In the genomic region with DNA sequence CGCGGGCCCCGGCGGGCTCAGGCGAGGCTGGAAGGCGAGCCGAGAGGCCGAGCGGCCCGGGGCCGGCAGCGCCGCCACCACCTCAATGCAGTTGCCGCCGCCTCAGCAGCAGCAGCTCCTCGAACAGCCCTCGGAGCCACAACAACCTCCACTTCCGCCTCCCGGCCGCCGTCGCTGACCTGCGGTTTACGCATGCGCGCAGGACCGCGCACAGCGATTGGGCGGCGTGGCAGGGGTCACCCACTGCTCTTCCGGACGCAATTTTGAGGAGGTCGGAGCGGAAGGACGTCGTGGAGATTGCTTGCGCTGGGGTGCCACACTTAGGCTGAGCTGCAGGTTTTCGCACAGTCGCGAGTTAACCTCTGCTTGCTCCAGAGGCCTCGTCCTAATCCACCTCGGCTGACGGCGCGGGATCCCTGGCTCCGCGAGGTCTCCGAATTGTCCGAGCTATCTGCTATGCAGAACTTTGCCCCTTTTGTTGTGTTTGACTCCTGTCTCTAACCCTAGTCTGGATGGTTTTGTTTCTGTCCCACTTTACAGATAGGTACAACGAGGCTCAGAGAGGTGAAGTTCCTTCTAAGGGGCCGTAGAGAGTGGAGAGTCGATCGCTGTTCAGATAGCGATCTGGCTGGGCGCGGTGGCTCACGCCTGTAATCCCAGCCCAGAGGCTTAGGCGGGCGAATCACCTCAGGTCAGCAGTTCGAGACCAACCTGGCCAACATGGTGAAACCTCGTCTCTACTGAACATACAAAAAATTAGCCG, we compare ENCODE assay signal across 1 cellular context.
A peak's percentile ranks its signal among the peaks of the same experiment; 100 is the strongest.
TF ChIP-seq lines count a peak whose summit lies in the region.

A gene (plus strand): TSS at position 243 of the 763 bp plus-strand sequence. CDS start 6,657 bp downstream, outside the sequence.
A gene with protein sequence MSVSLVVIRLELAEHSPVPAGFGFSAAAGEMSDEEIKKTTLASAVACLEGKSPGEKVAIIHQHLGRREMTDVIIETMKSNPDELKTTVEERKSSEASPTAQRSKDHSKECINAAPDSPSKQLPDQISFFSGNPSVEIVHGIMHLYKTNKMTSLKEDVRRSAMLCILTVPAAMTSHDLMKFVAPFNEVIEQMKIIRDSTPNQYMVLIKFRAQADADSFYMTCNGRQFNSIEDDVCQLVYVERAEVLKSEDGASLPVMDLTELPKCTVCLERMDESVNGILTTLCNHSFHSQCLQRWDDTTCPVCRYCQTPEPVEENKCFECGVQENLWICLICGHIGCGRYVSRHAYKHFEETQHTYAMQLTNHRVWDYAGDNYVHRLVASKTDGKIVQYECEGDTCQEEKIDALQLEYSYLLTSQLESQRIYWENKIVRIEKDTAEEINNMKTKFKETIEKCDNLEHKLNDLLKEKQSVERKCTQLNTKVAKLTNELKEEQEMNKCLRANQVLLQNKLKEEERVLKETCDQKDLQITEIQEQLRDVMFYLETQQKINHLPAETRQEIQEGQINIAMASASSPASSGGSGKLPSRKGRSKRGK (minus strand): TSS at position 146 of the 763 bp plus-strand sequence. CDS start 164 bp downstream, outside the sequence.

TF ChIP-seq in HepG2, 621 proteins besides CTCF, POLR2A, EP300 and RAD21 (continued from another document and continues in another):
- TF ChIP-seq, protein P1, sequence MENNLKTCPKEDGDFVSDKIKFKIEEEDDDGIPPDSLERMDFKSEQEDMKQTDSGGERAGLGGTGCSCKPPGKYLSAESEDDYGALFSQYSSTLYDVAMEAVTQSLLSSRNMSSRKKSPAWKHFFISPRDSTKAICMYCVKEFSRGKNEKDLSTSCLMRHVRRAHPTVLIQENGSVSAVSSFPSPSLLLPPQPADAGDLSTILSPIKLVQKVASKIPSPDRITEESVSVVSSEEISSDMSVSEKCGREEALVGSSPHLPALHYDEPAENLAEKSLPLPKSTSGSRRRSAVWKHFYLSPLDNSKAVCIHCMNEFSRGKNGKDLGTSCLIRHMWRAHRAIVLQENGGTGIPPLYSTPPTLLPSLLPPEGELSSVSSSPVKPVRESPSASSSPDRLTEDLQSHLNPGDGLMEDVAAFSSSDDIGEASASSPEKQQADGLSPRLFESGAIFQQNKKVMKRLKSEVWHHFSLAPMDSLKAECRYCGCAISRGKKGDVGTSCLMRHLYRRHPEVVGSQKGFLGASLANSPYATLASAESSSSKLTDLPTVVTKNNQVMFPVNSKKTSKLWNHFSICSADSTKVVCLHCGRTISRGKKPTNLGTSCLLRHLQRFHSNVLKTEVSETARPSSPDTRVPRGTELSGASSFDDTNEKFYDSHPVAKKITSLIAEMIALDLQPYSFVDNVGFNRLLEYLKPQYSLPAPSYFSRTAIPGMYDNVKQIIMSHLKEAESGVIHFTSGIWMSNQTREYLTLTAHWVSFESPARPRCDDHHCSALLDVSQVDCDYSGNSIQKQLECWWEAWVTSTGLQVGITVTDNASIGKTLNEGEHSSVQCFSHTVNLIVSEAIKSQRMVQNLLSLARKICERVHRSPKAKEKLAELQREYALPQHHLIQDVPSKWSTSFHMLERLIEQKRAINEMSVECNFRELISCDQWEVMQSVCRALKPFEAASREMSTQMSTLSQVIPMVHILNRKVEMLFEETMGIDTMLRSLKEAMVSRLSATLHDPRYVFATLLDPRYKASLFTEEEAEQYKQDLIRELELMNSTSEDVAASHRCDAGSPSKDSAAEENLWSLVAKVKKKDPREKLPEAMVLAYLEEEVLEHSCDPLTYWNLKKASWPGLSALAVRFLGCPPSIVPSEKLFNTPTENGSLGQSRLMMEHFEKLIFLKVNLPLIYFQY (CRISPR knock-in tag; IDR thresholded peaks at IDR 0.05; ENCODE audit: borderline replicate concordance), result no peak
- TF ChIP-seq POGZ (CRISPR knock-in tag; IDR thresholded peaks at IDR 0.05) (peak; percentile 50; the same call in 1 of the 2 replicates), ZNF350 (CRISPR knock-in tag; IDR thresholded peaks at IDR 0.05; ENCODE audit: borderline replicate concordance, low read depth) (peak; percentile 82), RELA (CRISPR knock-in tag; IDR thresholded peaks at IDR 0.05) (peak; percentile 58; the same call in 1 of the 2 replicates), ZNF570 (CRISPR knock-in tag; IDR thresholded peaks at IDR 0.05; ENCODE audit: borderline replicate concordance) (no peak), ZNF264 (CRISPR knock-in tag; IDR thresholded peaks at IDR 0.05) (no peak), ZNF292 (CRISPR knock-in tag; IDR thresholded peaks at IDR 0.05; ENCODE audit: borderline replicate concordance, low read depth) (peak; percentile 48; the same call in 1 of the 2 replicates), ZNF20 (CRISPR knock-in tag; IDR thresholded peaks at IDR 0.05) (no peak), ZZZ3 (CRISPR knock-in tag; IDR thresholded peaks at IDR 0.05; ENCODE audit: borderline replicate concordance) (no peak), NFKBIZ (CRISPR knock-in tag; IDR thresholded peaks at IDR 0.05) (peak; percentile 68; the same call in 1 of the 2 replicates), GPN1 (CRISPR knock-in tag; IDR thresholded peaks at IDR 0.05; ENCODE audit: borderline replicate concordance) (no peak), REPIN1 (CRISPR knock-in tag; IDR thresholded peaks at IDR 0.05; ENCODE audit: borderline replicate concordance, low read depth) (no peak; the same call in none of the 2 replicates), MATR3 (CRISPR knock-in tag; IDR thresholded peaks at IDR 0.05) (no peak), JARID2 (CRISPR knock-in tag; IDR thresholded peaks at IDR 0.05; ENCODE audit: insufficient replicate concordance) (no peak), ZNF124 (CRISPR knock-in tag; IDR thresholded peaks at IDR 0.05) (no peak), RFXAP (CRISPR knock-in tag; IDR thresholded peaks at IDR 0.05; ENCODE audit: borderline replicate concordance) (0 out of 2 replicates have a peak, but pooled peaks have one; percentile 14), XRCC5 (optimal IDR thresholded peaks at IDR 0.05; ENCODE audit: low read length) (no peak), GATA4 (IDR thresholded peaks at IDR 0.05; ENCODE audit: borderline replicate concordance, low read depth) (peak; percentile 52; the same call in 1 of the 2 replicates), TSC22D2 (CRISPR knock-in tag; IDR thresholded peaks at IDR 0.05; ENCODE audit: borderline replicate concordance) (no peak; the same call in 1 of the 2 replicates), ARNT (IDR thresholded peaks at IDR 0.05) (no peak)
- TF ChIP-seq, protein P2, sequence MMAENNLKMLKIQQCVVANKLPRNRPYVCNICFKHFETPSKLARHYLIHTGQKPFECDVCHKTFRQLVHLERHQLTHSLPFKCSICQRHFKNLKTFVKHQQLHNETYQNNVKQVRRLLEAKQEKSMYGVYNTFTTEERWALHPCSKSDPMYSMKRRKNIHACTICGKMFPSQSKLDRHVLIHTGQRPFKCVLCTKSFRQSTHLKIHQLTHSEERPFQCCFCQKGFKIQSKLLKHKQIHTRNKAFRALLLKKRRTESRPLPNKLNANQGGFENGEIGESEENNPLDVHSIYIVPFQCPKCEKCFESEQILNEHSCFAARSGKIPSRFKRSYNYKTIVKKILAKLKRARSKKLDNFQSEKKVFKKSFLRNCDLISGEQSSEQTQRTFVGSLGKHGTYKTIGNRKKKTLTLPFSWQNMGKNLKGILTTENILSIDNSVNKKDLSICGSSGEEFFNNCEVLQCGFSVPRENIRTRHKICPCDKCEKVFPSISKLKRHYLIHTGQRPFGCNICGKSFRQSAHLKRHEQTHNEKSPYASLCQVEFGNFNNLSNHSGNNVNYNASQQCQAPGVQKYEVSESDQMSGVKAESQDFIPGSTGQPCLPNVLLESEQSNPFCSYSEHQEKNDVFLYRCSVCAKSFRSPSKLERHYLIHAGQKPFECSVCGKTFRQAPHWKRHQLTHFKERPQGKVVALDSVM (CRISPR knock-in tag; IDR thresholded peaks at IDR 0.05), result no peak; the same call in 1 of the 2 replicates
- TF ChIP-seq, protein P3, sequence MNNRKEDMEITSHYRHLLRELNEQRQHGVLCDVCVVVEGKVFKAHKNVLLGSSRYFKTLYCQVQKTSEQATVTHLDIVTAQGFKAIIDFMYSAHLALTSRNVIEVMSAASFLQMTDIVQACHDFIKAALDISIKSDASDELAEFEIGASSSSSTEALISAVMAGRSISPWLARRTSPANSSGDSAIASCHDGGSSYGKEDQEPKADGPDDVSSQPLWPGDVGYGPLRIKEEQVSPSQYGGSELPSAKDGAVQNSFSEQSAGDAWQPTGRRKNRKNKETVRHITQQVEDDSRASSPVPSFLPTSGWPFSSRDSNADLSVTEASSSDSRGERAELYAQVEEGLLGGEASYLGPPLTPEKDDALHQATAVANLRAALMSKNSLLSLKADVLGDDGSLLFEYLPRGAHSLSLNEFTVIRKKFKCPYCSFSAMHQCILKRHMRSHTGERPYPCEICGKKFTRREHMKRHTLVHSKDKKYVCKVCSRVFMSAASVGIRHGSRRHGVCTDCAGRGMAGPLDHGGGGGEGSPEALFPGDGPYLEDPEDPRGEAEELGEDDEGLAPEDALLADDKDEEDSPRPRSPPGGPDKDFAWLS (CRISPR knock-in tag; IDR thresholded peaks at IDR 0.05; ENCODE audit: borderline replicate concordance), result no peak
- TF ChIP-seq, protein P4, sequence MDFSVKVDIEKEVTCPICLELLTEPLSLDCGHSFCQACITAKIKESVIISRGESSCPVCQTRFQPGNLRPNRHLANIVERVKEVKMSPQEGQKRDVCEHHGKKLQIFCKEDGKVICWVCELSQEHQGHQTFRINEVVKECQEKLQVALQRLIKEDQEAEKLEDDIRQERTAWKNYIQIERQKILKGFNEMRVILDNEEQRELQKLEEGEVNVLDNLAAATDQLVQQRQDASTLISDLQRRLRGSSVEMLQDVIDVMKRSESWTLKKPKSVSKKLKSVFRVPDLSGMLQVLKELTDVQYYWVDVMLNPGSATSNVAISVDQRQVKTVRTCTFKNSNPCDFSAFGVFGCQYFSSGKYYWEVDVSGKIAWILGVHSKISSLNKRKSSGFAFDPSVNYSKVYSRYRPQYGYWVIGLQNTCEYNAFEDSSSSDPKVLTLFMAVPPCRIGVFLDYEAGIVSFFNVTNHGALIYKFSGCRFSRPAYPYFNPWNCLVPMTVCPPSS (IDR thresholded peaks at IDR 0.05), result no peak
- TF ChIP-seq, protein P5, sequence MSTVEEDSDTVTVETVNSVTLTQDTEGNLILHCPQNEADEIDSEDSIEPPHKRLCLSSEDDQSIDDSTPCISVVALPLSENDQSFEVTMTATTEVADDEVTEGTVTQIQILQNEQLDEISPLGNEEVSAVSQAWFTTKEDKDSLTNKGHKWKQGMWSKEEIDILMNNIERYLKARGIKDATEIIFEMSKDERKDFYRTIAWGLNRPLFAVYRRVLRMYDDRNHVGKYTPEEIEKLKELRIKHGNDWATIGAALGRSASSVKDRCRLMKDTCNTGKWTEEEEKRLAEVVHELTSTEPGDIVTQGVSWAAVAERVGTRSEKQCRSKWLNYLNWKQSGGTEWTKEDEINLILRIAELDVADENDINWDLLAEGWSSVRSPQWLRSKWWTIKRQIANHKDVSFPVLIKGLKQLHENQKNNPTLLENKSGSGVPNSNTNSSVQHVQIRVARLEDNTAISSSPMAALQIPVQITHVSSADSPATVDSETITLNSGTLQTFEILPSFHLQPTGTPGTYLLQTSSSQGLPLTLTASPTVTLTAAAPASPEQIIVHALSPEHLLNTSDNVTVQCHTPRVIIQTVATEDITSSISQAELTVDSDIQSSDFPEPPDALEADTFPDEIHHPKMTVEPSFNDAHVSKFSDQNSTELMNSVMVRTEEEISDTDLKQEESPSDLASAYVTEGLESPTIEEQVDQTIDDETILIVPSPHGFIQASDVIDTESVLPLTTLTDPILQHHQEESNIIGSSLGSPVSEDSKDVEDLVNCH (CRISPR knock-in tag; IDR thresholded peaks at IDR 0.05), result no peak
- TF ChIP-seq, protein P6, sequence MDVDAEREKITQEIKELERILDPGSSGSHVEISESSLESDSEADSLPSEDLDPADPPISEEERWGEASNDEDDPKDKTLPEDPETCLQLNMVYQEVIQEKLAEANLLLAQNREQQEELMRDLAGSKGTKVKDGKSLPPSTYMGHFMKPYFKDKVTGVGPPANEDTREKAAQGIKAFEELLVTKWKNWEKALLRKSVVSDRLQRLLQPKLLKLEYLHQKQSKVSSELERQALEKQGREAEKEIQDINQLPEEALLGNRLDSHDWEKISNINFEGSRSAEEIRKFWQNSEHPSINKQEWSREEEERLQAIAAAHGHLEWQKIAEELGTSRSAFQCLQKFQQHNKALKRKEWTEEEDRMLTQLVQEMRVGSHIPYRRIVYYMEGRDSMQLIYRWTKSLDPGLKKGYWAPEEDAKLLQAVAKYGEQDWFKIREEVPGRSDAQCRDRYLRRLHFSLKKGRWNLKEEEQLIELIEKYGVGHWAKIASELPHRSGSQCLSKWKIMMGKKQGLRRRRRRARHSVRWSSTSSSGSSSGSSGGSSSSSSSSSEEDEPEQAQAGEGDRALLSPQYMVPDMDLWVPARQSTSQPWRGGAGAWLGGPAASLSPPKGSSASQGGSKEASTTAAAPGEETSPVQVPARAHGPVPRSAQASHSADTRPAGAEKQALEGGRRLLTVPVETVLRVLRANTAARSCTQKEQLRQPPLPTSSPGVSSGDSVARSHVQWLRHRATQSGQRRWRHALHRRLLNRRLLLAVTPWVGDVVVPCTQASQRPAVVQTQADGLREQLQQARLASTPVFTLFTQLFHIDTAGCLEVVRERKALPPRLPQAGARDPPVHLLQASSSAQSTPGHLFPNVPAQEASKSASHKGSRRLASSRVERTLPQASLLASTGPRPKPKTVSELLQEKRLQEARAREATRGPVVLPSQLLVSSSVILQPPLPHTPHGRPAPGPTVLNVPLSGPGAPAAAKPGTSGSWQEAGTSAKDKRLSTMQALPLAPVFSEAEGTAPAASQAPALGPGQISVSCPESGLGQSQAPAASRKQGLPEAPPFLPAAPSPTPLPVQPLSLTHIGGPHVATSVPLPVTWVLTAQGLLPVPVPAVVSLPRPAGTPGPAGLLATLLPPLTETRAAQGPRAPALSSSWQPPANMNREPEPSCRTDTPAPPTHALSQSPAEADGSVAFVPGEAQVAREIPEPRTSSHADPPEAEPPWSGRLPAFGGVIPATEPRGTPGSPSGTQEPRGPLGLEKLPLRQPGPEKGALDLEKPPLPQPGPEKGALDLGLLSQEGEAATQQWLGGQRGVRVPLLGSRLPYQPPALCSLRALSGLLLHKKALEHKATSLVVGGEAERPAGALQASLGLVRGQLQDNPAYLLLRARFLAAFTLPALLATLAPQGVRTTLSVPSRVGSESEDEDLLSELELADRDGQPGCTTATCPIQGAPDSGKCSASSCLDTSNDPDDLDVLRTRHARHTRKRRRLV (CRISPR knock-in tag; IDR thresholded peaks at IDR 0.05), result no peak
- TF ChIP-seq, protein P7, sequence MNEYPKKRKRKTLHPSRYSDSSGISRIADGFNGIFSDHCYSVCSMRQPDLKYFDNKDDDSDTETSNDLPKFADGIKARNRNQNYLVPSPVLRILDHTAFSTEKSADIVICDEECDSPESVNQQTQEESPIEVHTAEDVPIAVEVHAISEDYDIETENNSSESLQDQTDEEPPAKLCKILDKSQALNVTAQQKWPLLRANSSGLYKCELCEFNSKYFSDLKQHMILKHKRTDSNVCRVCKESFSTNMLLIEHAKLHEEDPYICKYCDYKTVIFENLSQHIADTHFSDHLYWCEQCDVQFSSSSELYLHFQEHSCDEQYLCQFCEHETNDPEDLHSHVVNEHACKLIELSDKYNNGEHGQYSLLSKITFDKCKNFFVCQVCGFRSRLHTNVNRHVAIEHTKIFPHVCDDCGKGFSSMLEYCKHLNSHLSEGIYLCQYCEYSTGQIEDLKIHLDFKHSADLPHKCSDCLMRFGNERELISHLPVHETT (CRISPR knock-in tag; conservative IDR thresholded peaks at IDR 0.05), result peak; percentile 41; the same call in 1 of the 2 replicates
- TF ChIP-seq, protein P8, sequence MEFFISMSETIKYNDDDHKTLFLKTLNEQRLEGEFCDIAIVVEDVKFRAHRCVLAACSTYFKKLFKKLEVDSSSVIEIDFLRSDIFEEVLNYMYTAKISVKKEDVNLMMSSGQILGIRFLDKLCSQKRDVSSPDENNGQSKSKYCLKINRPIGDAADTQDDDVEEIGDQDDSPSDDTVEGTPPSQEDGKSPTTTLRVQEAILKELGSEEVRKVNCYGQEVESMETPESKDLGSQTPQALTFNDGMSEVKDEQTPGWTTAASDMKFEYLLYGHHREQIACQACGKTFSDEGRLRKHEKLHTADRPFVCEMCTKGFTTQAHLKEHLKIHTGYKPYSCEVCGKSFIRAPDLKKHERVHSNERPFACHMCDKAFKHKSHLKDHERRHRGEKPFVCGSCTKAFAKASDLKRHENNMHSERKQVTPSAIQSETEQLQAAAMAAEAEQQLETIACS (CRISPR knock-in tag; IDR thresholded peaks at IDR 0.05), result no peak; the same call in 1 of the 2 replicates
